ENCODE assay signal across 8 cellular contexts in genomic region chr15:60520041-60520824, GRCh38. TPM values are rescaled to one million over a fixed set of nuclear protein-coding genes. Genes with fewer than 3 reads are reported as not detected.
DNase-seq lines count a peak whose midpoint lies in the region; ATAC-seq and TF ChIP-seq lines count a peak whose summit lies in the region.

No MANE protein-coding gene starts in this region.

- H3K9me3 ChIP-seq in DND-41 (ENCODE audit: insufficient read depth, low read length, severe bottlenecking) (no peaks in the 10 kb centered on the region), T-helper 17 cell (ENCODE audit: control insufficient read depth, low read length, poor library complexity, severe bottlenecking) (no peaks in the 10 kb centered on the region), lower lobe of right lung (no peaks in the 10 kb centered on the region)

- peak overlapping the region; percentile 98 for H3K27ac Mint-ChIP-seq in T-helper 17 cell

- H3K27me3 Mint-ChIP-seq in T-helper 17 cell: no peaks in the 10 kb centered on the region

- H3K4me1 ChIP-seq in DND-41 (ENCODE audit: insufficient read depth, low read length) (no peaks in the 10 kb centered on the region), lower lobe of right lung (peaks cover 12% of the 10 kb centered on the region)

- no peak overlapping the region for H3K9ac ChIP-seq in DND-41 (ENCODE audit: low read depth, low read length)

- H3K36me3 ChIP-seq in DND-41 (ENCODE audit: insufficient read depth, low read length) (no peaks in the 10 kb centered on the region), lower lobe of right lung (peaks cover 4% of the 10 kb centered on the region)

- H3K4me1 Mint-ChIP-seq in T-helper 17 cell: peaks cover 62% of the 10 kb centered on the region

- ATAC-seq in DND-41 (ENCODE audit: insufficient read depth, low read depth): no peak
- ATAC-seq in GM21529 (IDR thresholded peaks at IDR 0.05; ENCODE audit: unreplicated experiment): peak; percentile 61
- no peak for ATAC-seq in T-helper 17 cell
- ATAC-seq in lower lobe of right lung: peak; percentile 83 to 87
- no peak for ATAC-seq in GM18873 (IDR thresholded peaks at IDR 0.05; ENCODE audit: low FRiP score, unreplicated experiment)
- ATAC-seq in GM21528 (IDR thresholded peaks at IDR 0.05; ENCODE audit: low FRiP score, unreplicated experiment): no peak
- no peak for ATAC-seq in GM18505 (IDR thresholded peaks at IDR 0.05; ENCODE audit: unreplicated experiment)

- no peaks in the 10 kb centered on the region for H4K20me1 ChIP-seq in DND-41 (ENCODE audit: insufficient read depth, low read length)

- no peaks in the 10 kb centered on the region for H3K79me2 ChIP-seq in DND-41 (ENCODE audit: insufficient read depth, low read length)

- TF ChIP-seq CTCF in DND-41 (IDR thresholded peaks at IDR 0.05; ENCODE audit: borderline replicate concordance, extremely low read depth, low read length, poor library complexity, severe bottlenecking) (no peak), lower lobe of right lung (IDR thresholded peaks at IDR 0.05) (no peak)

- TF ChIP-seq POLR2A in GM18505 (IDR thresholded peaks at IDR 0.05; ENCODE audit: borderline replicate concordance, extremely low read depth, insufficient read depth, insufficient read length): no peak

- H3K4me2 ChIP-seq in DND-41 (ENCODE audit: insufficient read depth, low read length): no peak overlapping the region

- peak overlapping the region; percentile 27; the same call in 1 of the 2 replicates for H2AFZ ChIP-seq in DND-41 (ENCODE audit: low read depth, low read length)

- intact Hi-C loops in lower lobe of right lung (cut with DNase I): no loop called here

- H3K4me3 Mint-ChIP-seq in T-helper 17 cell: peak overlapping the region; percentile 71

- no peak overlapping the region for H3K4me3 ChIP-seq in DND-41 (ENCODE audit: low read depth in 1 of 2, low read length in 2 of 2)
- no peak overlapping the region for H3K4me3 ChIP-seq in lower lobe of right lung

- DNase-seq in DND-41 (no peak), T-helper 17 cell (no peak), lower lobe of right lung (no peak), KG1 (lab: John Stamatoyannopoulos, UW) (no peak)

- H3K36me3 Mint-ChIP-seq in T-helper 17 cell (ENCODE audit: low read depth): peaks cover 20% of the 10 kb centered on the region

- H3K27ac ChIP-seq in DND-41 (ENCODE audit: low read length) (no peak overlapping the region), lower lobe of right lung (no peak overlapping the region)

- H3K27me3 ChIP-seq in DND-41 (ENCODE audit: insufficient read depth, low read length, poor library complexity): no peaks in the 10 kb centered on the region
- H3K27me3 ChIP-seq in lower lobe of right lung (ENCODE audit: low read depth): no peaks in the 10 kb centered on the region

RNA-seq across cellular contexts. Expression of gene ICE2, which starts 41.3 kb away (rescaled TPM):
- total RNA-seq in T-helper 17 cell: 10 to 100 TPM; 32.9 to 39.8 TPM
- total RNA-seq in lower lobe of right lung: 39.5 TPM

Comparison
In these comparisons a context has a peak if more than half of its experiments do, and no peak if none do; other contexts are left out.
1. ATAC-seq: peak in GM21529 (single experiment) and lower lobe of right lung (2 of 2); none in DND-41 (single experiment), T-helper 17 cell (single experiment), GM18873 (single experiment), GM21528 (single experiment) and GM18505 (single experiment).